ENCODE assay signal across 1 cellular context in the genomic region with DNA sequence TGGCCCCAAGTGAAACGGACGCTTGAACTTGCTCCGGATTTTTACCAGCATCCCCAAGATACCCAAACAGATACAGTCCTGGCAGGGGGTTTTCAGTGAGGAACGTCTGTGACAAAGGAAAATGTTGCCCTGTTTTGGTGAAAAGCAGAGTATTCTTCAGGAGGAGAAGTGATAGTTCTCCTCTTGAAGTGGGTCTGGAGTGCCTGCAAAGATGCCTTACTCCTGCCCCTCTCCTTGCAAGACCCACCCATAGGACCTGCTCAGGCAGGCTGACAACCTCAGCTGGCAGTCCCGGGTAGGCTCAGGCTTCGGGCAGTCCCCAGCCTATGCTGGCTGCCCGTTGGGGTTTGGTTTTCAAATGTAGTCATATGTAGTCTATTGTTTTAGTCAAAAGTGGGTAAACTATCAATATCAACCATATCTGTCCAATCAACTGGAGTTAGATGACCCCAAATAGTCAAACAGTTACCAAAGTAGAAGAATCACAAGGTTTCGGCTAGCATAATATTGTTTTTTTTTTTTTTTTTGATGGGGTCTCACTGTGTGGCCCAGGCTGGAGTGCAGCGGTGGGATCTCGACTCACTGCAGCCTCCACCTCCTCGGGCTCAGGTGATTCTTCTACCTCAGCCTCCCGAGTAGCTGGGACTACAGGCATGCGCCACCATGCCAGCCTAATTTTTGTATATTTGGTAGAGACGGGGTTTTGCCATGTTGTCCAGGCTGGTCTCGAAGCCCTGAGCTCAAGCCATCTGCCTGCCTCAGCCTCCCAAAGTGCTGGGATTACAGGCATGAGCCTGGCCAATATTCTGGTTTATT.
TF ChIP-seq lines count a peak whose summit lies in the region.

No MANE protein-coding gene starts in this region.

TF ChIP-seq in IMR-90, 13 proteins besides CTCF, POLR2A, EP300 and RAD21 (continued from another document):
- TF ChIP-seq RCOR1 (IDR thresholded peaks at IDR 0.05; ENCODE audit: insufficient replicate concordance, low read length) (no peak), FOS (IDR thresholded peaks at IDR 0.05; ENCODE audit: low read depth, low read length) (no peak), MAZ (IDR thresholded peaks at IDR 0.05; ENCODE audit: borderline replicate concordance, low read depth, low read length) (no peak), SMC3 (IDR thresholded peaks at IDR 0.05; ENCODE audit: low read depth, low read length) (no peak), BHLHE40 (IDR thresholded peaks at IDR 0.05; ENCODE audit: low read depth, low read length) (no peak), RFX5 (IDR thresholded peaks at IDR 0.05; ENCODE audit: low read depth, low read length) (no peak), NFE2L2 (IDR thresholded peaks at IDR 0.05; ENCODE audit: low read depth, low read length) (no peak), CEBPB (IDR thresholded peaks at IDR 0.05; ENCODE audit: low read depth, low read length) (no peak)
- TF ChIP-seq, protein P1, sequence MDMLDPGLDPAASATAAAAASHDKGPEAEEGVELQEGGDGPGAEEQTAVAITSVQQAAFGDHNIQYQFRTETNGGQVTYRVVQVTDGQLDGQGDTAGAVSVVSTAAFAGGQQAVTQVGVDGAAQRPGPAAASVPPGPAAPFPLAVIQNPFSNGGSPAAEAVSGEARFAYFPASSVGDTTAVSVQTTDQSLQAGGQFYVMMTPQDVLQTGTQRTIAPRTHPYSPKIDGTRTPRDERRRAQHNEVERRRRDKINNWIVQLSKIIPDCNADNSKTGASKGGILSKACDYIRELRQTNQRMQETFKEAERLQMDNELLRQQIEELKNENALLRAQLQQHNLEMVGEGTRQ (IDR thresholded peaks at IDR 0.05; ENCODE audit: low read depth, low read length), result no peak
